8 cellular contexts compared by ENCODE assay signal in the genomic region with DNA sequence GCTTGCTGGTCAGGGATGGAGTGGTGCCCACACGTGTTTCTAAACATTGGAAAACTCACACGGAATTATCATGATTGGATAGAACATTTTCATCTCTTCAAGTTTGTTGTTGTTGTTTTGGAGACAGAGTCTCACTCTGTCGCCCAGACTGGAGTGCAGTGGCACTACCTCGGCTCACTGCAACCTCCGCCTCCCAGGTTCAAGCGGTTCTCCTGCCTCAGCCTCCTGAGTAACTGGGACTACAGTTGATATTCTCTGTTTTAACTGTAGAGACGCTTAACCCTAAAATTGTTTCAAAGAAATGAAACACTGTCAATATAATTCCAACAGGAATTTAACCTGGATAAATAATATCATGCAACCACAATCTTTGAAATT. TPM values are rescaled to one million over a fixed set of nuclear protein-coding genes. Genes with fewer than 3 reads are reported as not detected.
A peak's percentile ranks its signal among the peaks of the same experiment; 100 is the strongest.
DNase-seq lines count a peak whose midpoint lies in the region; ATAC-seq and TF ChIP-seq lines count a peak whose summit lies in the region.
"Not testable (repeated sequence)": the region's sequence is repeated elsewhere in the genome, so short reads cannot be mapped to it uniquely, and the experiment has no call there.

No MANE protein-coding gene starts in this region.

- peak overlapping the region; percentile 89 for H3K27ac Mint-ChIP-seq in activated T-helper 2 cell treated with anti-CD3 and anti-CD28 coated beads, Interferon-gamma antibody, Interleukin-2, Interleukin-4, amounts not matched to agents 10 μg/mL and 5 μg/mL and 100 μg/mL, durations not matched to agents 14 hours and 24 hours and 36 hours
- not testable (repeated sequence) for H3K27ac Mint-ChIP-seq in nephron progenitor cell
- peak overlapping the region; percentile 94 to 97 for H3K27ac Mint-ChIP-seq in stimulated activated naive CD8-positive, alpha-beta T cell treated with anti-CD3 and anti-CD28 coated beads, Interleukin-15, amount 100 ng/mL, for 72 hours

- not testable (repeated sequence) for DNase-seq in AG10803 (ENCODE audit: low read depth); HCT116 (ENCODE audit: low read depth, low spot score); PC-9; activated T-helper 2 cell treated with anti-CD3 and anti-CD28 coated beads, Interferon-gamma antibody, Interleukin-2, Interleukin-4, amounts not matched to agents 10 μg/mL and 5 μg/mL and 100 μg/mL, durations not matched to agents 14 hours and 24 hours and 36 hours (ENCODE audit: low spot score); nephron progenitor cell
- peak in 1 of 2 donors; percentile 8 for DNase-seq in stimulated activated naive CD8-positive, alpha-beta T cell treated with anti-CD3 and anti-CD28 coated beads, Interleukin-15, amount 100 ng/mL, for 72 hours

- not testable (repeated sequence) for H3K9ac ChIP-seq in HCT116 (ENCODE audit: low read length); iPS-18a (ENCODE audit: low read length)

- intact Hi-C loops in HCT116 (cut with micrococcal nuclease); PC-9 (cut with micrococcal nuclease; ENCODE audit: unreplicated experiment): not testable (repeated sequence)
- intact Hi-C loops in activated T-helper 2 cell treated with anti-CD3 and anti-CD28 coated beads, Interferon-gamma antibody, Interleukin-2, Interleukin-4, amounts not matched to agents 10 μg/mL and 5 μg/mL and 100 μg/mL, durations not matched to agents 14 hours and 24 hours and 36 hours (cut with micrococcal nuclease), result loop anchor here (5.0 kb wide), 1 partner anchor 494 kb away; the partner anchor contains the start of gene BRMS1L

- RAD21 ChIA-PET in HCT116 (lab: Charles Lee; ENCODE audit: low non-redundant PET in 1 of 2, low total read pairs in 2 of 2, uncharacterized antibody in 2 of 2, unreplicated experiment in 2 of 2), result not testable (repeated sequence)

- not testable (repeated sequence) for H3K27me3 ChIP-seq in HCT116 (ENCODE audit: insufficient read depth, low read length); PC-9 (ENCODE audit: insufficient read depth, low read depth); iPS-18a (ENCODE audit: control insufficient read depth, insufficient read depth, low read length)
- H3K27me3 ChIP-seq in ectodermal cell (ENCODE audit: control insufficient read depth, insufficient read depth, low read length, poor library complexity, severe bottlenecking), result peaks cover 13% of the 10 kb centered on the region

- BruUV-seq in HCT116 (replicated peaks; lab: Mats Ljungman, UMichigan), result TSS peak; percentile 54
- BruUV-seq in PC-9 (replicated peaks; lab: Mats Ljungman, UMichigan), result TSS peak; percentile 92

- not testable (repeated sequence) for H3K9me3 ChIP-seq in HCT116 (ENCODE audit: control insufficient read depth in 1 of 2, insufficient read depth in 1 of 2, low read depth in 1 of 2, low read length in 2 of 2); PC-9 (ENCODE audit: insufficient read depth, low read depth); ectodermal cell (ENCODE audit: control insufficient read depth, low read length); iPS-18a (ENCODE audit: control insufficient read depth, low read depth, low read length)

- peak overlapping the region; percentile 89 for H3K4me2 ChIP-seq in HCT116 (ENCODE audit: low read length)
- H3K4me2 ChIP-seq in PC-9, result peak overlapping the region; percentile 84

- H3K79me2 ChIP-seq in HCT116 (ENCODE audit: insufficient read depth, low read length) (peaks cover 44% of the 10 kb centered on the region), PC-9 (ENCODE audit: low read depth) (peaks cover 43% of the 10 kb centered on the region)

- H3F3A ChIP-seq in PC-9 (ENCODE audit: insufficient read depth, low read depth), result not testable (repeated sequence)

- H3K9me2 ChIP-seq in HCT116 (ENCODE audit: insufficient read depth); PC-9 (ENCODE audit: insufficient read depth): not testable (repeated sequence)

- POLR2A ChIA-PET in HCT116 (lab: Charles Lee), result not testable (repeated sequence)
- POLR2A ChIA-PET in PC-9 (lab: Charles Lee; ENCODE audit: unreplicated experiment), result interaction anchor here (0.6 to 0.7 kb wide), 5 partner anchors 13 to 495 kb away, joined by 3 to 11 read pairs (median 5); partner anchors contain the start of gene BRMS1L

- H3K4me1 ChIP-seq in HCT116 (ENCODE audit: control insufficient read depth in 1 of 2, insufficient read depth in 2 of 2, low read length in 2 of 2), result peaks cover 28 to 40% of the 10 kb centered on the region in 2 experiments
- peaks cover 24% of the 10 kb centered on the region for H3K4me1 ChIP-seq in PC-9 (replicated peaks; ENCODE audit: insufficient read depth)
- peaks cover 11% of the 10 kb centered on the region for H3K4me1 ChIP-seq in ectodermal cell (ENCODE audit: control insufficient read depth, insufficient read depth, low read length)
- not testable (repeated sequence) for H3K4me1 ChIP-seq in iPS-18a (ENCODE audit: control insufficient read depth, low read depth, low read length)

- H3K27ac ChIP-seq in HCT116 (ENCODE audit: low read depth, low read length); PC-9; ectodermal cell (ENCODE audit: insufficient read depth, low read depth, low read length, poor library complexity, severe bottlenecking): not testable (repeated sequence)
- H3K27ac ChIP-seq in iPS-18a (ENCODE audit: low read length), result peak overlapping the region; percentile 24

- peak; percentile 13; the same call in 1 of the 2 replicates for ATAC-seq in HCT116
- ATAC-seq in stimulated activated naive CD8-positive, alpha-beta T cell treated with anti-CD3 and anti-CD28 coated beads, Interleukin-15, amount 100 ng/mL, for 72 hours, result peak; percentile 2

- H4K20me1 ChIP-seq in HCT116 (ENCODE audit: insufficient read depth); PC-9 (ENCODE audit: insufficient read depth): not testable (repeated sequence)

- H3K4me3 Mint-ChIP-seq in activated T-helper 2 cell treated with anti-CD3 and anti-CD28 coated beads, Interferon-gamma antibody, Interleukin-2, Interleukin-4, amounts not matched to agents 10 μg/mL and 5 μg/mL and 100 μg/mL, durations not matched to agents 14 hours and 24 hours and 36 hours (ENCODE audit: low read depth), result peak overlapping the region; percentile 95
- H3K4me3 Mint-ChIP-seq in nephron progenitor cell, result peak overlapping the region; percentile 95
- H3K4me3 Mint-ChIP-seq in stimulated activated naive CD8-positive, alpha-beta T cell treated with anti-CD3 and anti-CD28 coated beads, Interleukin-15, amount 100 ng/mL, for 72 hours, result peak overlapping the region; percentile 93 to 96

- 75 to 79% methylated on average over 7 of the region's 7 CpGs for WGBS in ectodermal cell, 2 experiments

- CTCF ChIA-PET in HCT116 (lab: Charles Lee), result interaction anchor here (0.6 kb wide), 1 partner anchor 21 kb away, joined by 3 read pairs; no protein-coding TSS in a partner anchor
- CTCF ChIA-PET in PC-9 (lab: Charles Lee), result not testable (repeated sequence)

- TF ChIP-seq POLR2A in HCT116 (IDR thresholded peaks at IDR 0.05; ENCODE audit: borderline replicate concordance, extremely low read depth, insufficient read depth, insufficient read length), result not testable (repeated sequence)

- H3K4me1 Mint-ChIP-seq in activated T-helper 2 cell treated with anti-CD3 and anti-CD28 coated beads, Interferon-gamma antibody, Interleukin-2, Interleukin-4, amounts not matched to agents 10 μg/mL and 5 μg/mL and 100 μg/mL, durations not matched to agents 14 hours and 24 hours and 36 hours (ENCODE audit: low read depth), result peaks cover 26% of the 10 kb centered on the region
- H3K4me1 Mint-ChIP-seq in nephron progenitor cell, result peaks cover 35% of the 10 kb centered on the region
- H3K4me1 Mint-ChIP-seq in stimulated activated naive CD8-positive, alpha-beta T cell treated with anti-CD3 and anti-CD28 coated beads, Interleukin-15, amount 100 ng/mL, for 72 hours, result peaks cover 16% of the 10 kb centered on the region

- H3K36me3 ChIP-seq in HCT116 (ENCODE audit: control insufficient read depth in 1 of 2, insufficient read depth in 2 of 2, low read length in 2 of 2); PC-9 (ENCODE audit: low read depth); ectodermal cell (ENCODE audit: control insufficient read depth, insufficient read depth, low read length); iPS-18a (ENCODE audit: control insufficient read depth, low read depth, low read length): not testable (repeated sequence)

- not testable (repeated sequence) for TF ChIP-seq CTCF in AG10803 (conservative IDR thresholded peaks at IDR 0.05; ENCODE audit: low read length); HCT116 (IDR thresholded peaks at IDR 0.05 in 2 of 3, conservative IDR thresholded peaks at IDR 0.05 in 1 of 3; ENCODE audit: borderline replicate concordance in 1 of 3, insufficient read depth in 1 of 3, low read depth in 2 of 3, low read length in 2 of 3); PC-9 (conservative IDR thresholded peaks at IDR 0.05); nephron progenitor cell (IDR thresholded peaks at IDR 0.05)

- not testable (repeated sequence) for TF ChIP-seq RAD21 in HCT116 (IDR thresholded peaks at IDR 0.05; ENCODE audit: low read depth)

- not testable (repeated sequence) for H3K36me3 Mint-ChIP-seq in activated T-helper 2 cell treated with anti-CD3 and anti-CD28 coated beads, Interferon-gamma antibody, Interleukin-2, Interleukin-4, amounts not matched to agents 10 μg/mL and 5 μg/mL and 100 μg/mL, durations not matched to agents 14 hours and 24 hours and 36 hours (ENCODE audit: low read depth); nephron progenitor cell (ENCODE audit: low read depth)

- H3K9me3 Mint-ChIP-seq in activated T-helper 2 cell treated with anti-CD3 and anti-CD28 coated beads, Interferon-gamma antibody, Interleukin-2, Interleukin-4, amounts not matched to agents 10 μg/mL and 5 μg/mL and 100 μg/mL, durations not matched to agents 14 hours and 24 hours and 36 hours; nephron progenitor cell; stimulated activated naive CD8-positive, alpha-beta T cell treated with anti-CD3 and anti-CD28 coated beads, Interleukin-15, amount 100 ng/mL, for 72 hours: not testable (repeated sequence)

- peaks cover 17% of the 10 kb centered on the region for H3K27me3 Mint-ChIP-seq in activated T-helper 2 cell treated with anti-CD3 and anti-CD28 coated beads, Interferon-gamma antibody, Interleukin-2, Interleukin-4, amounts not matched to agents 10 μg/mL and 5 μg/mL and 100 μg/mL, durations not matched to agents 14 hours and 24 hours and 36 hours (ENCODE audit: low read depth)
- peaks cover 18% of the 10 kb centered on the region for H3K27me3 Mint-ChIP-seq in nephron progenitor cell (ENCODE audit: low read depth, poor library complexity)
- peaks cover 10% of the 10 kb centered on the region for H3K27me3 Mint-ChIP-seq in stimulated activated naive CD8-positive, alpha-beta T cell treated with anti-CD3 and anti-CD28 coated beads, Interleukin-15, amount 100 ng/mL, for 72 hours

- H2AFZ ChIP-seq in HCT116 (ENCODE audit: low read depth, low read length, poor library complexity, severe bottlenecking), result peak overlapping the region; percentile 98
- H2AFZ ChIP-seq in PC-9, result peak overlapping the region; percentile 99

- H3K4me3 ChIP-seq in AG10803 (ENCODE audit: low read length), result peak overlapping the region; percentile 86
- peak overlapping the region; percentile 87 to 96 for H3K4me3 ChIP-seq in HCT116 (replicated peaks in 1 of 2; ENCODE audit: low read depth in 1 of 2, low read length in 2 of 2)
- H3K4me3 ChIP-seq in PC-9, result peak overlapping the region; percentile 90
- peak overlapping the region; percentile 98 for H3K4me3 ChIP-seq in ectodermal cell (ENCODE audit: insufficient read depth, low read depth, low read length)
- peak overlapping the region; percentile 97 for H3K4me3 ChIP-seq in iPS-18a (ENCODE audit: low read length)

RNA-seq across cellular contexts. Expression of gene MBIP, which starts 0.6 kb away (rescaled TPM):
- total RNA-seq in HCT116 (2021; ENCODE audit: unreplicated experiment) (19.1 TPM), PC-9 (2021) (13.8 and 15.2 TPM in 2 replicates)
- polyA plus RNA-seq in HCT116 (2012), result 6.5 and 10.8 TPM in 2 replicates
- total RNA-seq in activated T-helper 2 cell treated with anti-CD3 and anti-CD28 coated beads, Interferon-gamma antibody, Interleukin-2, Interleukin-4, amounts not matched to agents 10 μg/mL and 5 μg/mL and 100 μg/mL, durations not matched to agents 14 hours and 24 hours and 36 hours, result 29.3 and 29.5 TPM in 2 replicates
- 49.4 TPM for polyA plus RNA-seq in ectodermal cell (2013, experiment 1 of 4)
- polyA plus RNA-seq in ectodermal cell (2013, experiment 2 of 4), result 42.1 TPM
- 43.5 TPM for polyA plus RNA-seq in ectodermal cell (2013, experiment 3 of 4)
- polyA plus RNA-seq in ectodermal cell (2013, experiment 4 of 4), result 45.0 TPM
